In genomic region chr4:185127021-185127925, GRCh38 we compare ENCODE assay signal across 8 cellular contexts. TPM values are rescaled to one million over a fixed set of nuclear protein-coding genes. Genes with fewer than 3 reads are reported as not detected.
DNase-seq lines count a peak whose midpoint lies in the region; ATAC-seq and TF ChIP-seq lines count a peak whose summit lies in the region.

No MANE protein-coding gene starts in this region.

- peaks cover 28% of the 10 kb centered on the region for H3K27me3 Mint-ChIP-seq in H9 (ENCODE audit: low read depth)
- peaks cover 52% of the 10 kb centered on the region for H3K27me3 Mint-ChIP-seq in central memory CD8-positive, alpha-beta T cell

- DNase-seq in AG04449 (ENCODE audit: low read depth, low spot score), result no peak
- peak; percentile 64 for DNase-seq in H9
- no peak for DNase-seq in central memory CD8-positive, alpha-beta T cell (ENCODE audit: low spot score in 2 of 2)
- DNase-seq in left colon, result peak in 1 of 2 donors; percentile 28
- DNase-seq in stomach, result no peak
- no peak for DNase-seq in activated effector memory CD4-positive, alpha-beta T cell treated with anti-CD3 and anti-CD28 coated beads, Interleukin-2, amount 50 U/mL, for 16 hours
- no peak for DNase-seq in amniotic stem cell (lab: John Stamatoyannopoulos, UW)

- TF ChIP-seq EP300 in stomach (IDR thresholded peaks at IDR 0.05), result no peak

- H3K4me3 ChIP-seq in AG04449 (ENCODE audit: low read depth, low read length) (peak overlapping the region; percentile 54), stomach (peak overlapping the region; percentile 62 to 84 (median 72))

- no peak overlapping the region for H4K5ac ChIP-seq in H9 (ENCODE audit: insufficient read length, low read depth, low read length)

- H3K4me3 Mint-ChIP-seq in H9, result peak overlapping the region; percentile 72 to 83
- H3K4me3 Mint-ChIP-seq in central memory CD8-positive, alpha-beta T cell, result peak overlapping the region; percentile 67

- H3K56ac ChIP-seq in H9 (ENCODE audit: insufficient read length, low read depth, low read length), result no peak overlapping the region

- peaks cover 16% of the 10 kb centered on the region for H3K23me2 ChIP-seq in H9 (ENCODE audit: insufficient read length, low read depth, low read length, poor library complexity, severe bottlenecking)

- peak overlapping the region; percentile 59 for H2AFZ ChIP-seq in H9 (ENCODE audit: low read length)

- no peak overlapping the region for H2BK20ac ChIP-seq in H9 (ENCODE audit: low read depth, low read length, poor library complexity, severe bottlenecking)

- CTCF ChIA-PET in AG04449 (lab: Yijun Ruan, JAX), result interaction anchor here (0.9 to 1.4 kb wide), 3 partner anchors 10 to 87 kb away, joined by 3 to 5 read pairs (median 4); partner anchors contain the start of gene SLC25A4

- H4K8ac ChIP-seq in H9 (replicated peaks; ENCODE audit: insufficient read length, low read depth, low read length), result no peak overlapping the region

- H2BK12ac ChIP-seq in H9 (ENCODE audit: insufficient read length, low read depth, low read length), result peak overlapping the region; percentile 23

- ATAC-seq in central memory CD8-positive, alpha-beta T cell (replicated peaks; ENCODE audit: extremely low read depth, poor library complexity, severe bottlenecking), result peak; percentile 16
- ATAC-seq in left colon, result peak; percentile 62
- ATAC-seq in GM21528 (IDR thresholded peaks at IDR 0.05; ENCODE audit: low FRiP score, unreplicated experiment), result no peak

- peak overlapping the region; percentile 82 for H3K4me2 ChIP-seq in H9 (ENCODE audit: insufficient read depth, insufficient read length, low read length)

- TF ChIP-seq POLR2A in stomach (IDR thresholded peaks at IDR 0.05), result no peak

- H3K79me2 ChIP-seq in H9 (ENCODE audit: insufficient read depth, low read length), result no peaks in the 10 kb centered on the region

- POLR2A ChIA-PET in AG04449 (lab: Yijun Ruan, JAX), result no interaction called here

- peaks cover 10 to 11% of the 10 kb centered on the region in 2 experiments for H3K4me1 Mint-ChIP-seq in H9
- H3K4me1 Mint-ChIP-seq in central memory CD8-positive, alpha-beta T cell, result peaks cover 9% of the 10 kb centered on the region

- peak overlapping the region; percentile 94 for H3K18ac ChIP-seq in H9 (ENCODE audit: insufficient read length, low read depth, low read length)

- H3T11ph ChIP-seq in H9 (ENCODE audit: low read length), result peak overlapping the region; percentile 93

- H3K4me1 ChIP-seq in H9 (ENCODE audit: insufficient read depth, low read length) (no peaks in the 10 kb centered on the region; the same call in 1 of the 2 replicates), stomach (peaks cover 6 to 26% (median 20%) of the 10 kb centered on the region in 4 donors)

- H3K4ac ChIP-seq in H9 (ENCODE audit: low read depth, low read length), result peak overlapping the region; percentile 77

- no peaks in the 10 kb centered on the region for H3K79me1 ChIP-seq in H9 (ENCODE audit: insufficient read depth, low read depth, low read length, poor library complexity, severe bottlenecking)

- peaks cover 2 to 9% (median 4%) of the 10 kb centered on the region in 3 experiments; a peak in 4 of 7 replicates for H3K36me3 Mint-ChIP-seq in H9 (ENCODE audit: insufficient read depth in 1 of 3, low read depth in 3 of 3)
- peaks cover 2% of the 10 kb centered on the region for H3K36me3 Mint-ChIP-seq in central memory CD8-positive, alpha-beta T cell (ENCODE audit: insufficient read depth)

- H2BK120ac ChIP-seq in H9 (ENCODE audit: low read depth, low read length, poor library complexity, severe bottlenecking), result peak overlapping the region; percentile 65

- H3K14ac ChIP-seq in H9 (ENCODE audit: insufficient read depth, low read length), result peak overlapping the region; percentile 94

- intact Hi-C loops in left colon (cut with DNase I, micrococcal nuclease) (no loop called here), stomach (cut with DNase I; ENCODE audit: low total_unique reads) (no loop called here)

- peaks cover 5 to 6% of the 10 kb centered on the region in 2 experiments; a peak in 4 of 5 replicates for H3K9me3 Mint-ChIP-seq in H9
- H3K9me3 Mint-ChIP-seq in central memory CD8-positive, alpha-beta T cell, result no peaks in the 10 kb centered on the region

- no peak overlapping the region for H4K91ac ChIP-seq in H9 (ENCODE audit: insufficient read length, low read depth, low read length)

- no peak overlapping the region for H3K27ac Mint-ChIP-seq in H9
- no peak overlapping the region for H3K27ac Mint-ChIP-seq in central memory CD8-positive, alpha-beta T cell (ENCODE audit: low read depth)

- peak overlapping the region; percentile 35 for H3K9ac ChIP-seq in H9 (ENCODE audit: extremely low read depth, insufficient read length, low read length)

- TF ChIP-seq CTCF in AG04449 (IDR thresholded peaks at IDR 0.05; ENCODE audit: insufficient read depth, low read length, missing control alignments) (no peak), H9 (conservative IDR thresholded peaks at IDR 0.05) (no peak), stomach (IDR thresholded peaks at IDR 0.05) (no peak)

- no peak overlapping the region for H2BK15ac ChIP-seq in H9 (ENCODE audit: low read depth, low read length)

- no peaks in the 10 kb centered on the region for H4K20me1 ChIP-seq in H9 (ENCODE audit: control insufficient read depth, insufficient read depth, insufficient read length)

- no peak overlapping the region for H3K27ac ChIP-seq in H9 (ENCODE audit: insufficient read length, low read depth, low read length)
- peak overlapping the region in 2 of 5 donors; percentile 75 to 83 for H3K27ac ChIP-seq in stomach

- H3K27me3 ChIP-seq in H9 (ENCODE audit: insufficient read depth, low read length) (peaks cover 8% of the 10 kb centered on the region; the same call in 1 of the 2 replicates), stomach (peaks cover 0 to 36% (median 14%) of the 10 kb centered on the region in 3 donors)

- WGBS in H9 (ENCODE audit: extremely low coverage, insufficient read length, low lambda C conversion rate), result no CpG with 5 or more reads among the region's 64 CpGs
- WGBS in stomach, 5 donors, result 9 to 20% (median 10%) methylated on average over 29 to 64 of the region's 64 CpGs

- no peak overlapping the region for H2AK5ac ChIP-seq in H9 (ENCODE audit: insufficient read length, low read length)

- H3K9me3 ChIP-seq in H9 (ENCODE audit: control insufficient read depth, low read depth, low read length) (no peaks in the 10 kb centered on the region), stomach (no peaks in the 10 kb centered on the region)

- no peak overlapping the region for H3K23ac ChIP-seq in H9 (ENCODE audit: insufficient read length, low read depth, low read length)

- H2BK5ac ChIP-seq in H9 (ENCODE audit: insufficient read length, low read length), result no peak overlapping the region

- H3K36me3 ChIP-seq in stomach, result no peaks in the 10 kb centered on the region

RNA-seq across cellular contexts. Expression of gene SLC25A4, which starts 15.8 kb away (rescaled TPM):
- total RNA-seq in H9 (2021) (54.4 and 55.9 TPM in 2 replicates), left colon (10 to 100 TPM; 37.9 to 43.9 TPM), stomach (100 to 1,000 TPM in 1 of 5 donors, 10 to 100 TPM in 4; 10.7 to 140 (median 36.5) TPM)
- polyA plus RNA-seq in stomach, result 10 to 100 TPM; 39.9 to 46.4 (median 46.3) TPM
